ENCODE assay signal across 9 cellular contexts in the genomic region with DNA sequence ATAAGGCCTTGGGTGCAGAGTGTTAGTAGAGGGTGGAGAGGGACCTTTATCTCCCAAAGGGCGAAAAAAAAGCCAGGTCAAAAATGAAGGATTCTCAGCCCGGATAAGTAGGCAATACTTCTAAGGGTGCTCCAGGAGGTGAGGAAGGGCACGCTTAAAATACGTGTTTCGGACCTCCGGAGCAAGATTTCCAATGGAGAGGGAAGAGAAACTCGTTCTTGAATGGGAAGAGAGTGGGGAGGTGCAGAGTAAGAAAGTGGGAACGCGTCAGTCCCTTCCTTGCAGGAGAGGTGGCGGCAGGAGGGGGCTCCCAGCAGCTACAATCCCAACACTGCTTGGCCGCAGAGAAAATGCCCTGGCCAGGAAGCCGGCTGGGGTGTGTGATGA. TPM values are rescaled to one million over a fixed set of nuclear protein-coding genes. Genes with fewer than 3 reads are reported as not detected.
DNase-seq lines count a peak whose midpoint lies in the region; FAIRE-seq and TF ChIP-seq lines count a peak whose summit lies in the region.
"Had no signal": no experiment of that assay in that cellular context is flagged by ENCODE, and none has a peak within 500 bp of the region (broad histone marks: within the 10 kb centered on the region; RNA-seq: fewer than 3 reads in every experiment).

No MANE protein-coding gene starts in this region.

- H3K9me2 ChIP-seq in PC-9 (ENCODE audit: insufficient read depth), result no peaks in the 10 kb centered on the region

- no peak for TF ChIP-seq EP300 in ovary (IDR thresholded peaks at IDR 0.05)

- peaks cover 26% of the 10 kb centered on the region for H3F3A ChIP-seq in PC-9 (ENCODE audit: insufficient read depth, low read depth)

- H3K27me3 ChIP-seq in PC-9 (ENCODE audit: insufficient read depth, low read depth) (no peaks in the 10 kb centered on the region), esophagus (ENCODE audit: control insufficient read depth in 1 of 2, insufficient read depth in 2 of 2, low read length in 2 of 2) (no peaks in the 10 kb centered on the region), ovary (no peaks in the 10 kb centered on the region)

- H3K4me2 ChIP-seq in PC-9, result peak overlapping the region; percentile 99

- H3K79me2 ChIP-seq in PC-9 (ENCODE audit: low read depth), result peaks cover 38% of the 10 kb centered on the region

- no peak for TF ChIP-seq POLR2A in ovary (IDR thresholded peaks at IDR 0.05)

- CTCF ChIA-PET in PC-9 (lab: Charles Lee), result interaction anchor here (0.6 kb wide), 1 partner anchor 241 kb away, joined by 3 read pairs; no protein-coding TSS in a partner anchor

- TF ChIP-seq CTCF in PC-9 (conservative IDR thresholded peaks at IDR 0.05) (no peak), ovary (IDR thresholded peaks at IDR 0.05) (no peak)

- POLR2A ChIA-PET in PC-9 (lab: Charles Lee; ENCODE audit: unreplicated experiment), result interaction anchor here (0.6 to 0.7 kb wide), 2 partner anchors 11 to 99 kb away, joined by 3 to 6 read pairs; no protein-coding TSS in a partner anchor

- intact Hi-C loops in PC-9 (cut with micrococcal nuclease; ENCODE audit: unreplicated experiment) (loop anchor here (2.0 to 10.0 kb wide), 5 partner anchors 102 to 456 kb away; a partner anchor contains a TSS), ovary (cut with DNase I) (no loop called here)

- no peaks in the 10 kb centered on the region for H3K9me3 ChIP-seq in PC-9 (ENCODE audit: insufficient read depth, low read depth)
- no peaks in the 10 kb centered on the region for H3K9me3 ChIP-seq in esophagus (ENCODE audit: control insufficient read depth in 2 of 2, insufficient read depth in 1 of 2, low read depth in 1 of 2, low read length in 1 of 2)
- H3K9me3 ChIP-seq in ovary, result no peaks in the 10 kb centered on the region

- H3K27ac ChIP-seq in PC-9 (peak overlapping the region; percentile 47; the same call in 1 of the 2 replicates), esophagus (ENCODE audit: low read depth in 2 of 2, low read length in 1 of 2) (peak overlapping the region; percentile 82 to 90), ovary (peak overlapping the region; percentile 61 to 74)

- H2AFZ ChIP-seq in PC-9, result peak overlapping the region; percentile 88

- peaks cover 53% of the 10 kb centered on the region for H3K4me1 ChIP-seq in PC-9 (replicated peaks; ENCODE audit: insufficient read depth)
- H3K4me1 ChIP-seq in esophagus (ENCODE audit: control insufficient read depth in 2 of 2, insufficient read depth in 2 of 2, low read length in 1 of 2), result peaks cover 4 to 5% of the 10 kb centered on the region in 2 donors
- H3K4me1 ChIP-seq in ovary (ENCODE audit: insufficient read depth), result peaks cover 6% of the 10 kb centered on the region

- peak overlapping the region; percentile 82 for H3K4me3 ChIP-seq in PC-9
- peak overlapping the region; percentile 89 to 90 for H3K4me3 ChIP-seq in esophagus (ENCODE audit: low read depth in 1 of 2, low read length in 2 of 2)
- peak overlapping the region; percentile 96 for H3K4me3 ChIP-seq in ovary

- WGBS in esophagus, 2 donors, result 1 to 4% methylated on average over 12 of the region's 12 CpGs
- WGBS in ovary, 3 donors, result 1 to 3% (median 3%) methylated on average over 12 of the region's 12 CpGs

- peaks cover 24% of the 10 kb centered on the region for H4K20me1 ChIP-seq in PC-9 (ENCODE audit: insufficient read depth)

- DNase-seq in GM19239 (ENCODE audit: insufficient read length, low spot score) (no peak), PC-9 (no peak), ovary (no peak), NCI-H748 treated with DMSO at 0.1 percent for 48 hours (lab: John Stamatoyannopoulos, UW) (no peak), RCC 7860 (ENCODE audit: low spot score) (no peak), activated gamma-delta T cell treated with Interleukin-2 at 50 U/mL for 16 hours (no peak), GM19238 (ENCODE audit: insufficient read length, low spot score) (no peak)

- FAIRE-seq in GM19239 (lab: Jason Lieb, UNC), result peak; percentile 68
- no peak for FAIRE-seq in RCC 7860 (lab: Jason Lieb, UNC)

- H3K36me3 ChIP-seq in PC-9 (ENCODE audit: low read depth) (peaks cover 23% of the 10 kb centered on the region), esophagus (ENCODE audit: control insufficient read depth in 2 of 2, insufficient read depth in 2 of 2, low read length in 1 of 2) (peaks cover 3 to 8% of the 10 kb centered on the region in 2 donors), ovary (no peaks in the 10 kb centered on the region)

- BruUV-seq in PC-9 (replicated peaks; lab: Mats Ljungman, UMichigan), result TSS peak; percentile 57

RNA-seq across cellular contexts. Expression of a gene that starts 0.6 kb away (rescaled TPM):
- total RNA-seq in PC-9 (2021), result 71.1 and 95.4 TPM in 2 replicates
- 10 to 100 TPM; 19.3 to 27.8 TPM for polyA plus RNA-seq in esophagus
- 10 to 100 TPM; 48.6 to 87.8 (median 77.4) TPM for total RNA-seq in ovary
- 10 to 100 TPM; 31.7 to 99.2 TPM for polyA plus RNA-seq in ovary

RNA-seq across cellular contexts. Expression of a gene that starts 46.7 kb away (rescaled TPM):
- 0.45 TPM in 1 of 2 replicates, not detected in the other for total RNA-seq in PC-9 (2021)
- polyA plus RNA-seq in esophagus, result not detected
- under 1 TPM in 1 of 7 donors, not detected in 6; 0.45 TPM for total RNA-seq in ovary
- polyA plus RNA-seq in ovary, result under 1 TPM in 1 of 2 donors, not detected in 1; 0.08 TPM
- total RNA-seq: activated CD8-positive, alpha-beta memory T cell treated with anti-CD3 and anti-CD28 coated beads for 36 hours had no signal

RNA-seq across cellular contexts. Expression of a gene that starts 50.2 kb away (rescaled TPM):
- 47.0 and 50.3 TPM in 2 replicates for total RNA-seq in PC-9 (2021)
- polyA plus RNA-seq in esophagus, result 10 to 100 TPM; 25.3 to 34.9 TPM
- 10 to 100 TPM; 21.9 to 40.0 (median 29.3) TPM for total RNA-seq in ovary
- 10 to 100 TPM; 21.9 to 88.0 TPM for polyA plus RNA-seq in ovary
